In genomic region chr1:183914283-183914682, GRCh38 we compare ENCODE assay signal across 19 cellular contexts.
DNase-seq lines count a peak whose midpoint lies in the region; ATAC-seq and TF ChIP-seq lines count a peak whose summit lies in the region.
"Had no signal": no experiment of that assay in that cellular context is flagged by ENCODE, and none has a peak within 500 bp of the region (broad histone marks: within the 10 kb centered on the region; RNA-seq: fewer than 3 reads in every experiment).

No MANE protein-coding gene starts in this region.

- ATAC-seq in activated CD4-positive, CD25-positive, alpha-beta regulatory T cell treated with anti-CD3 and anti-CD28 coated beads, Interleukin-2, amount 50 U/mL, for 24 hours: no peak
- ATAC-seq: activated CD8-positive, alpha-beta memory T cell treated with anti-CD3 and anti-CD28 coated beads, Interleukin-2, amount 10 ng/mL, durations not matched to agents 7 days and 5 days had no signal

- TF ChIP-seq CTCF in cardiac fibroblast (IDR thresholded peaks at IDR 0.05; ENCODE audit: low read depth, low read length) (no peak), GM10266 (IDR thresholded peaks at IDR 0.05; ENCODE audit: control insufficient read depth, insufficient read depth, low read depth, missing control alignments) (no peak)

- DNase-seq in GM04503 (ENCODE audit: low read depth) (peak; percentile 28), cardiac fibroblast (ENCODE audit: low read depth in 2 of 2) (peak; percentile 57 to 69), glomerular endothelial cell (ENCODE audit: extremely low read depth, low read depth, low spot score) (peak; percentile 29), stromal cell of bone marrow (ENCODE audit: low read depth) (peak; percentile 32), OCI-M1 (lab: John Stamatoyannopoulos, UW) (no peak), GM10266 (ENCODE audit: extremely low spot score) (no peak), globus pallidus (ENCODE audit: low spot score) (no peak)
- DNase-seq: activated CD4-positive, alpha-beta T cell treated with anti-CD3 and anti-CD28 coated beads for 1 hour; activated CD8-positive, alpha-beta memory T cell treated with anti-CD3 and anti-CD28 coated beads, Interleukin-2, amount 10 ng/mL, durations not matched to agents 7 days and 5 days; CD4-positive, CD25-positive, alpha-beta regulatory T cell; DMS53; Kasumi-1; kidney; NCI-H1436; NCI-H226; occipital lobe; SHP77 treated with DMSO at 0.1 percent for 48 hours; small intestine had no signal

- no peak overlapping the region for H3K4me3 ChIP-seq in cardiac fibroblast (replicated peaks in 1 of 2; ENCODE audit: low read depth in 2 of 2, low read length in 2 of 2)

Comparison
In these comparisons a context has a peak if more than half of its experiments do, and no peak if none do; other contexts are left out.
1. DNase-seq: peak in GM04503 (single experiment), cardiac fibroblast (2 of 2), glomerular endothelial cell (single experiment) and stromal cell of bone marrow (single experiment); none in OCI-M1 (single experiment), GM10266 (single experiment) and globus pallidus (single experiment).